In the genomic region with DNA sequence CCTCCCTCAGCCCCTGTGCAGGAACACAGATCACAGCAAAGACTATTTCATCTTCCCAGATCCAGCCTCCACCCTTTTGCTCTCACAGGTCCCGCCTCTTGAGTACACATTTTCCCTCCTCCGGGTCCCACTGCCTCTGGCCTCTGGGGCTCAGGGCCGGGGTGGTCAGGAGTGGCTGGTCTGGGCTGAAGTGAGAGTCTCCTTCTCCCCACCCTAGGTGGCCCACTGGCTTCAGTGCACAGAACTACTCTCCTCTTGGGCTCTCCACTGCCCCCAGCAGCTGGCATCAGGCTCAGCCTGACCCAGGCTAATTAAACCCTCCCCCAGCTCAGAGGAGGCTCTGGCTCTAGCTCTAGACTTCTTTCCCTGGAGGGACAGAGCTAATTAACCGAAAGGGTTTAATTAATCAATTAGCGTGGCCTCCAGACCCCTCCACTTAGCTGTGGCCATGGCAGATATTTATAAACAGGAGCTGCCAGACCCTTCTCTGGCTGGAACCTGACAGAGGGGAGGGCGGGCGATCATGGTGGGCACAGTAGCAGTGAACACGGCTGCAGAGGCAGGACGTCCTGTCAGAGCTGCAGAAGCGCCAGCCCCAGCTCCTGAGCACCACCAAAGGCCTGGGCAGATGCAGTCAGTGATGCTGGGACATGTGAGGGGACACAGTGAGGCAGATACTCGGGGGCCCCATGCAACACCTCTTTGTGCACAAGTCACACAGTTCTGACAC, we compare ENCODE assay signal across 9 cellular contexts. TPM values are rescaled to one million over a fixed set of nuclear protein-coding genes. Genes with fewer than 3 reads are reported as not detected.
A peak's percentile ranks its signal among the peaks of the same experiment; 100 is the strongest.
DNase-seq lines count a peak whose midpoint lies in the region; ATAC-seq, FAIRE-seq and TF ChIP-seq lines count a peak whose summit lies in the region.
"Had no signal": no experiment of that assay in that cellular context is flagged by ENCODE, and none has a peak within 500 bp of the region (broad histone marks: within the 10 kb centered on the region; RNA-seq: fewer than 3 reads in every experiment).

No MANE protein-coding gene starts in this region.

- TF ChIP-seq EP300 in K562 (IDR thresholded peaks at IDR 0.05; ENCODE audit: low read length) = no peak

- POLR2A ChIA-PET in K562 (lab: Yijun Ruan, JAX) = interaction anchor here (0.5 to 1.5 kb wide), 3 partner anchors 12 to 183 kb away, joined by 3 to 8 read pairs (median 3); partner anchors contain the start of gene RPL29

- 6% methylated on average over 8 of the region's 11 CpGs for WGBS in K562 (ENCODE audit: insufficient coverage, low coverage, missing lambda C conversion rate)

- no peak overlapping the region for H3K27ac ChIP-seq in K562 (ENCODE audit: extremely low read depth, low read depth, low read length)
- peak overlapping the region in 1 of 2 donors; percentile 5 for H3K27ac ChIP-seq in tibial artery

- no peak overlapping the region for H3K4me2 ChIP-seq in K562 (ENCODE audit: insufficient read depth, low read length)

- H3K9me1 ChIP-seq in K562 (ENCODE audit: control insufficient read depth, insufficient read depth, low read length) = no peaks in the 10 kb centered on the region

- no peaks in the 10 kb centered on the region for H3K9me3 ChIP-seq in K562 (replicated peaks; ENCODE audit: control insufficient read depth, insufficient read depth, low read depth, low read length)
- no peaks in the 10 kb centered on the region for H3K9me3 ChIP-seq in tibial artery

- DNase-seq in Right ventricle myocardium inferior (ENCODE audit: missing footprints) (no peak), cardiac septum (ENCODE audit: low spot score) (no peak), K562 (ENCODE audit: extremely low read depth in 1 of 4, low spot score in 3 of 4) (peak in 1 of 4 experiments; percentile 17), iPS-NIHi7 (ENCODE audit: extremely low spot score) (peak; percentile 57), tibial artery (no peak), NCI-H2227 (lab: John Stamatoyannopoulos, UW; ENCODE audit: unreplicated experiment) (no peak)
- DNase-seq: stimulated activated CD4-positive, alpha-beta T cell treated with anti-CD3 and anti-CD28 coated beads, Interleukin-12 subunit alpha, Interleukin-12 subunit beta, amount 100 ng/mL, for 4 hours had no signal

- peaks cover 3 to 31% of the 10 kb centered on the region in 2 experiments; a peak in 4 of 5 replicates for H3K4me1 ChIP-seq in K562 (replicated peaks in 1 of 2; ENCODE audit: control insufficient read depth in 2 of 2, insufficient read depth in 2 of 2, low read length in 2 of 2)
- H3K4me1 ChIP-seq in tibial artery = peaks cover 0 to 37% (median 20%) of the 10 kb centered on the region in 4 donors

- in situ Hi-C loops in K562 (cut with MboI) = no loop called here

- peaks cover 0 to 22% of the 10 kb centered on the region in 2 experiments; a peak in 2 of 5 replicates for H3K27me3 ChIP-seq in K562 (ENCODE audit: control insufficient read depth in 2 of 2, insufficient read depth in 2 of 2, low read length in 2 of 2)
- no peaks in the 10 kb centered on the region for H3K27me3 ChIP-seq in tibial artery

- intact Hi-C loops in Right ventricle myocardium inferior (cut with DNase I) (no loop called here), cardiac septum (cut with DNase I) (no loop called here), K562 (cut with micrococcal nuclease) (no loop called here), tibial artery (cut with DNase I; ENCODE audit: low total_unique reads) (no loop called here)

- TF ChIP-seq POLR2A in K562 (conservative IDR thresholded peaks at IDR 0.05) = no peak

- H3K36me3 ChIP-seq in K562 (ENCODE audit: control insufficient read depth, insufficient read depth, low read length) (no peaks in the 10 kb centered on the region), tibial artery (no peaks in the 10 kb centered on the region)

- H3K9ac ChIP-seq in K562 (ENCODE audit: insufficient read depth in 1 of 2, low read depth in 2 of 2, low read length in 2 of 2) = peak overlapping the region in 1 of 2 experiments; percentile 9; a peak in 1 of 4 replicates

- H4K20me1 ChIP-seq in K562 (replicated peaks; ENCODE audit: control insufficient read depth, insufficient read depth, low read length) = no peaks in the 10 kb centered on the region

- TF ChIP-seq CTCF in K562 (IDR thresholded peaks at IDR 0.05 in 2 of 3, conservative IDR thresholded peaks at IDR 0.05 in 1 of 3; ENCODE audit: insufficient read depth in 2 of 3, low read depth in 1 of 3, low read length in 3 of 3) = peak in 2 of 3 experiments; percentile 4 to 37; a peak in 2 of 6 replicates
- peak in 1 of 2 experiments; percentile 26 for TF ChIP-seq CTCF in tibial artery (IDR thresholded peaks at IDR 0.05)

- no peak for FAIRE-seq in K562 (lab: Jason Lieb, UNC)

- ATAC-seq in Right ventricle myocardium inferior (peak; percentile 37), K562 (peak; percentile 22; the same call in 2 of the 3 replicates), GM21423 (IDR thresholded peaks at IDR 0.05; ENCODE audit: unreplicated experiment) (no peak), GM18909 (IDR thresholded peaks at IDR 0.05; ENCODE audit: poor library complexity, unreplicated experiment) (no peak)

- no peaks in the 10 kb centered on the region for H3K79me2 ChIP-seq in K562 (ENCODE audit: control insufficient read depth, insufficient read depth, low read length)

- CTCF ChIA-PET in K562 (lab: Yijun Ruan, JAX; ENCODE audit: low intra/inter-chr PET ratio) = no interaction called here

- H3K4me3 ChIP-seq in K562 (no peak overlapping the region), tibial artery (no peak overlapping the region)

- no TSS peak for BruUV-seq in K562 (replicated peaks; lab: Mats Ljungman, UMichigan)

- TF ChIP-seq RAD21 in K562 (CRISPR knock-in tag; conservative IDR thresholded peaks at IDR 0.05 in 1 of 2, IDR thresholded peaks at IDR 0.05 in 1 of 2) = no peak

- H2AFZ ChIP-seq in K562 (ENCODE audit: low read depth, low read length) = no peak overlapping the region

RNA-seq across cellular contexts. Expression of gene DUSP7, which starts 15.1 kb away (rescaled TPM):
- total RNA-seq in Right ventricle myocardium inferior (25.0 TPM), cardiac septum (21.2 TPM), K562 (2014; rRNA removed) (8.2 and 13.0 TPM in 2 replicates), K562 (2014; rRNA removed; fragmentation: Illumina TruSeq; extraction: Trizol) (3.0 and 3.6 TPM in 2 replicates), K562 (2015; rRNA removed; fragmentation: Illumina TruSeq; extraction: Trizol) (7.6 and 8.5 TPM in 2 replicates), K562 (2021) (15.8 and 16.6 TPM in 2 replicates)
- total RNA-seq in K562 (2011; cell fraction: chromatin; rRNA removed; ENCODE audit: low replicate concordance) = 8.6 and 27.9 TPM in 2 replicates
- 22.9 and 25.2 TPM in 2 replicates for total RNA-seq in K562 (2011; cell fraction: nucleolus; rRNA removed)
- total RNA-seq in K562 (2011; cell fraction: nucleoplasm; rRNA removed) = 15.6 and 17.5 TPM in 2 replicates
- polyA plus RNA-seq in K562 (2011; rRNA removed) (8.4 and 13.8 TPM in 2 replicates), K562 (2014; fragmentation: Illumina TruSeq; extraction: Trizol) (11.0 and 11.3 TPM in 2 replicates), K562 (2014; fragmentation: Nextera tagmentation; extraction: Ambion mirVana) (under 1 TPM; 0.45 to 0.58 TPM), K562 (2014; rRNA removed) (11.8 and 12.6 TPM in 2 replicates)
- 18.8 and 26.6 TPM in 2 replicates for polyA plus RNA-seq in K562 (2011; cell fraction: cytosol; rRNA removed)
- polyA plus RNA-seq in K562 (2011; cell fraction: nucleus; rRNA removed) = 20.3 and 23.2 TPM in 2 replicates
- polyA plus RNA-seq in K562 (2012) = 5.7 and 8.1 TPM in 2 replicates
- 12.8 and 20.2 TPM in 2 replicates for polyA minus RNA-seq in K562 (2011; rRNA and poly(A)+ RNA removed)
- 15.9 and 16.3 TPM in 2 replicates for polyA minus RNA-seq in K562 (2011; cell fraction: cytosol; rRNA and poly(A)+ RNA removed)
- polyA minus RNA-seq in K562 (2011; cell fraction: nucleus; rRNA and poly(A)+ RNA removed) = 17.9 and 25.9 TPM in 2 replicates

RNA-seq across cellular contexts. Expression of gene RPL29, which starts 45.6 kb away (rescaled TPM):
- 677 TPM for total RNA-seq in Right ventricle myocardium inferior
- 466 TPM for total RNA-seq in cardiac septum
- total RNA-seq in K562 (2011; cell fraction: chromatin; rRNA removed; ENCODE audit: low replicate concordance) = 184 and 350 TPM in 2 replicates
- total RNA-seq in K562 (2011; cell fraction: nucleolus; rRNA removed) = 475 and 490 TPM in 2 replicates
- total RNA-seq in K562 (2011; cell fraction: nucleoplasm; rRNA removed) = 538 and 894 TPM in 2 replicates
- 1,104 and 1,143 TPM in 2 replicates for total RNA-seq in K562 (2014; rRNA removed)
- 811 and 895 TPM in 2 replicates for total RNA-seq in K562 (2014; rRNA removed; fragmentation: Illumina TruSeq; extraction: Trizol)
- 1,065 and 1,147 TPM in 2 replicates for total RNA-seq in K562 (2015; rRNA removed; fragmentation: Illumina TruSeq; extraction: Trizol)
- 917 and 1,045 TPM in 2 replicates for total RNA-seq in K562 (2021)
- 1,156 and 1,373 TPM in 2 replicates for polyA plus RNA-seq in K562 (2011; rRNA removed)
- 2,082 and 2,495 TPM in 2 replicates for polyA plus RNA-seq in K562 (2011; cell fraction: cytosol; rRNA removed)
- 709 and 859 TPM in 2 replicates for polyA plus RNA-seq in K562 (2011; cell fraction: nucleus; rRNA removed)
- polyA plus RNA-seq in K562 (2012) = 1,411 and 1,997 TPM in 2 replicates
- 1,281 and 1,602 TPM in 2 replicates for polyA plus RNA-seq in K562 (2014; fragmentation: Illumina TruSeq; extraction: Trizol)
- polyA plus RNA-seq in K562 (2014; fragmentation: Nextera tagmentation; extraction: Ambion mirVana) = 100 to 1,000 TPM; 568 to 871 TPM
- 1,326 and 1,475 TPM in 2 replicates for polyA plus RNA-seq in K562 (2014; rRNA removed)
- 954 and 1,034 TPM in 2 replicates for polyA minus RNA-seq in K562 (2011; rRNA and poly(A)+ RNA removed)
- polyA minus RNA-seq in K562 (2011; cell fraction: cytosol; rRNA and poly(A)+ RNA removed) = 628 and 690 TPM in 2 replicates
- 177 and 303 TPM in 2 replicates for polyA minus RNA-seq in K562 (2011; cell fraction: nucleus; rRNA and poly(A)+ RNA removed)

RNA-seq across cellular contexts. Expression of gene ACY1, which starts 57.9 kb away (rescaled TPM):
- 32.3 TPM for total RNA-seq in Right ventricle myocardium inferior
- total RNA-seq in cardiac septum = 20.3 TPM
- total RNA-seq in K562 (2011; cell fraction: chromatin; rRNA removed; ENCODE audit: low replicate concordance) = 84.3 and 247 TPM in 2 replicates
- 195 and 196 TPM in 2 replicates for total RNA-seq in K562 (2011; cell fraction: nucleolus; rRNA removed)
- total RNA-seq in K562 (2011; cell fraction: nucleoplasm; rRNA removed) = 130 and 134 TPM in 2 replicates
- total RNA-seq in K562 (2014; rRNA removed) = 118 and 179 TPM in 2 replicates
- 44.6 and 70.7 TPM in 2 replicates for total RNA-seq in K562 (2014; rRNA removed; fragmentation: Illumina TruSeq; extraction: Trizol)
- 93.2 and 96.9 TPM in 2 replicates for total RNA-seq in K562 (2015; rRNA removed; fragmentation: Illumina TruSeq; extraction: Trizol)
- total RNA-seq in K562 (2021) = 134 and 138 TPM in 2 replicates
- 104 and 144 TPM in 2 replicates for polyA plus RNA-seq in K562 (2011; rRNA removed)
- polyA plus RNA-seq in K562 (2011; cell fraction: cytosol; rRNA removed) = 184 and 389 TPM in 2 replicates
- 211 and 337 TPM in 2 replicates for polyA plus RNA-seq in K562 (2011; cell fraction: nucleus; rRNA removed)
- polyA plus RNA-seq in K562 (2012) = 145 and 205 TPM in 2 replicates
- 123 and 129 TPM in 2 replicates for polyA plus RNA-seq in K562 (2014; fragmentation: Illumina TruSeq; extraction: Trizol)
- 100 to 1,000 TPM; 179 to 195 TPM for polyA plus RNA-seq in K562 (2014; fragmentation: Nextera tagmentation; extraction: Ambion mirVana)
- 128 and 136 TPM in 2 replicates for polyA plus RNA-seq in K562 (2014; rRNA removed)
- polyA minus RNA-seq in K562 (2011; rRNA and poly(A)+ RNA removed) = 63.4 and 90.9 TPM in 2 replicates
- 94.5 and 118 TPM in 2 replicates for polyA minus RNA-seq in K562 (2011; cell fraction: cytosol; rRNA and poly(A)+ RNA removed)
- 79.1 and 86.7 TPM in 2 replicates for polyA minus RNA-seq in K562 (2011; cell fraction: nucleus; rRNA and poly(A)+ RNA removed)

Comparison
In these comparisons a context has a peak if more than half of its experiments do, and no peak if none do; other contexts are left out.
1. ATAC-seq: peak in Right ventricle myocardium inferior (single experiment) and K562 (single experiment); none in GM21423 (single experiment) and GM18909 (single experiment).